In the genomic region with DNA sequence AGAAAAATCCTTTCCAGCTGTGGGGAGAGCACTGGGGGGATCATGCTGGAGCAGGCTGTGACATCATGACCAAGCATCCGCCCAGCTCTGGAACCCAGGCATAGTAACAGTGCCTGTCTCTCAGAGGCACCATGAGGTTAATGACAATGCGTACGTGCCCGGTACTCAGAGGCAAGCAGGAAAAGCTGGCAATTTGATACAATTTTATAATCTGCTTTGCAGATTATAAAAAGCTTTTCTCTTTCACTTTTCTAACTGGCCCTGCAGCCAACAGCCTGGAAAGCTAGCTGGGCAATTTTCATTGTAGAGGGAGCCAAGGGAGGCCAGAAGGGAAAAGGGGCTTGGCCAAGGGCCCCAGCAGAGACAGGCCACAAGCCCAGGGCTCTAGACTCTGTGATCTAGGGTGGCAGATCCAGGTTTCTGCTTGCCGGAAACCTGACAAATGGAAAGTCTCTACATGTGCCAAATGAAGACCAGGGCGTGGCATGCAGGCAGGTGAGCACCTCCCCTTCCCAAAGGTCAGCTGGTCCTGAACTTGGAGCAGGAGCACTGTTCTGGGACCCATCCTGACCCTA, we compare ENCODE assay signal across 25 cellular contexts. TPM values are rescaled to one million over a fixed set of nuclear protein-coding genes. Genes with fewer than 3 reads are reported as not detected.
"Had no signal": no experiment of that assay in that cellular context is flagged by ENCODE, and none has a peak within 500 bp of the region (broad histone marks: within the 10 kb centered on the region; RNA-seq: fewer than 3 reads in every experiment).

No MANE protein-coding gene starts in this region.

- DNase-seq: activated CD4-positive, alpha-beta T cell treated with anti-CD3 and anti-CD28 coated beads for 1 hour; activated CD8-positive, alpha-beta memory T cell treated with anti-CD3 and anti-CD28 coated beads, Interleukin-2, amount 50 U/mL, for 48 hours; activated effector memory CD4-positive, alpha-beta T cell treated with Interleukin-2 at 50 U/mL for 16 hours; activated naive CD4-positive, alpha-beta T cell treated with anti-CD3 and anti-CD28 coated beads for 36 hours; activated naive CD8-positive, alpha-beta T cell treated with anti-CD3 and anti-CD28 coated beads, Interleukin-2, amount 10 ng/mL, durations not matched to agents 7 days and 5 days; activated T-cell treated with anti-CD3 and anti-CD28 coated beads, Interleukin-2, amount 50 U/mL, for 4 hours; body of pancreas; effector CD4-positive, alpha-beta T cell; erythroblast; gastrocnemius medialis; hippocampal formation; left ventricle myocardium inferior; mammary epithelial cell; mucosa of descending colon; retina; stimulated activated CD4-positive, alpha-beta T cell treated with anti-CD3 and anti-CD28 coated beads, Interleukin-12 subunit alpha, Interleukin-12 subunit beta, amount 100 ng/mL, for 4 hours; stimulated activated naive CD8-positive, alpha-beta T cell treated with anti-CD3 and anti-CD28 coated beads, Interleukin-15, amount 100 ng/mL, for 72 hours; T-helper 1 cell; transverse colon had no signal

- H3K27me3 Mint-ChIP-seq: activated naive CD8-positive, alpha-beta T cell treated with anti-CD3 and anti-CD28 coated beads, Interleukin-2, amount 10 ng/mL, durations not matched to agents 7 days and 5 days; dendritic cell treated with granulocyte-macrophage colony-stimulating factor and Interleukin-4, amounts not matched to agents 40 ng/mL and 50 ng/mL, for 4 days; progenitor cell of endocrine pancreas; stimulated activated naive CD8-positive, alpha-beta T cell treated with anti-CD3 and anti-CD28 coated beads, Interleukin-15, amount 100 ng/mL, for 72 hours had no signal

- H3K4me3 ChIP-seq: body of pancreas, cardiac muscle cell, gastrocnemius medialis, left ventricle myocardium inferior, mucosa of descending colon, transverse colon had no signal

- H3K27ac Mint-ChIP-seq: activated naive CD4-positive, alpha-beta T cell treated with anti-CD3 and anti-CD28 coated beads for 36 hours; activated naive CD8-positive, alpha-beta T cell treated with anti-CD3 and anti-CD28 coated beads, Interleukin-2, amount 10 ng/mL, durations not matched to agents 7 days and 5 days; dendritic cell treated with granulocyte-macrophage colony-stimulating factor and Interleukin-4, amounts not matched to agents 40 ng/mL and 50 ng/mL, for 4 days; progenitor cell of endocrine pancreas; stimulated activated effector memory CD8-positive, alpha-beta T cell treated with anti-CD3 and anti-CD28 coated beads, Interleukin-12 subunit alpha, Interleukin-12 subunit beta, amount 100 ng/mL, for 72 hours; stimulated activated naive CD8-positive, alpha-beta T cell treated with anti-CD3 and anti-CD28 coated beads, Interleukin-15, amount 100 ng/mL, for 72 hours had no signal

- H3K27me3 ChIP-seq: body of pancreas, cardiac muscle cell, gastrocnemius medialis, transverse colon had no signal

- H3K9me3 ChIP-seq: body of pancreas, gastrocnemius medialis, left ventricle myocardium inferior, mucosa of descending colon, transverse colon had no signal

- H3K9me3 Mint-ChIP-seq: activated naive CD4-positive, alpha-beta T cell treated with anti-CD3 and anti-CD28 coated beads for 36 hours; activated naive CD8-positive, alpha-beta T cell treated with anti-CD3 and anti-CD28 coated beads, Interleukin-2, amount 10 ng/mL, durations not matched to agents 7 days and 5 days; activated T-cell treated with anti-CD3 and anti-CD28 coated beads, Interleukin-2, amount 50 U/mL, for 4 hours; dendritic cell treated with granulocyte-macrophage colony-stimulating factor and Interleukin-4, amounts not matched to agents 40 ng/mL and 50 ng/mL, for 4 days; stimulated activated effector memory CD8-positive, alpha-beta T cell treated with anti-CD3 and anti-CD28 coated beads, Interleukin-12 subunit alpha, Interleukin-12 subunit beta, amount 100 ng/mL, for 72 hours; stimulated activated naive CD8-positive, alpha-beta T cell treated with anti-CD3 and anti-CD28 coated beads, Interleukin-15, amount 100 ng/mL, for 72 hours had no signal

- H3K4me3 Mint-ChIP-seq: activated naive CD4-positive, alpha-beta T cell treated with anti-CD3 and anti-CD28 coated beads for 36 hours; activated naive CD8-positive, alpha-beta T cell treated with anti-CD3 and anti-CD28 coated beads, Interleukin-2, amount 10 ng/mL, durations not matched to agents 7 days and 5 days; activated T-cell treated with anti-CD3 and anti-CD28 coated beads, Interleukin-2, amount 50 U/mL, for 4 hours; dendritic cell treated with granulocyte-macrophage colony-stimulating factor and Interleukin-4, amounts not matched to agents 40 ng/mL and 50 ng/mL, for 4 days; stimulated activated naive CD8-positive, alpha-beta T cell treated with anti-CD3 and anti-CD28 coated beads, Interleukin-15, amount 100 ng/mL, for 72 hours had no signal

- H3K27ac ChIP-seq: body of pancreas, cardiac muscle cell, left ventricle myocardium inferior, transverse colon had no signal

- H3K4me1 ChIP-seq: body of pancreas had no signal

RNA-seq across cellular contexts. Expression of a gene that starts 41.5 kb away (rescaled TPM):
- total RNA-seq: activated CD8-positive, alpha-beta memory T cell treated with anti-CD3 and anti-CD28 coated beads for 36 hours; activated naive CD4-positive, alpha-beta T cell treated with anti-CD3 and anti-CD28 coated beads for 36 hours; activated naive CD8-positive, alpha-beta T cell treated with anti-CD3 and anti-CD28 coated beads, Interleukin-2, amount 10 ng/mL, durations not matched to agents 7 days and 5 days; activated T-cell treated with anti-CD3 and anti-CD28 coated beads, Interleukin-2, amount 50 U/mL, for 4 hours; mammary epithelial cell; osteocyte; progenitor cell of endocrine pancreas had no signal
- polyA plus RNA-seq: mammary epithelial cell had no signal
